Comparison of ENCODE assay signal across 7 cellular contexts in genomic region chr17:44014437-44015172, GRCh38. TPM values are rescaled to one million over a fixed set of nuclear protein-coding genes. Genes with fewer than 3 reads are reported as not detected.
A peak's percentile ranks its signal among the peaks of the same experiment; 100 is the strongest.
DNase-seq lines count a peak whose midpoint lies in the region; ATAC-seq and TF ChIP-seq lines count a peak whose summit lies in the region.

TMEM101 (minus strand) TSS chr17:44014963; CDS start chr17:44014952, 11 bp downstream.

- H3K4me3 ChIP-seq in iPS-18c (ENCODE audit: insufficient read depth, low read depth, low read length) (peak within 1 kb of the TSS; percentile 82), skeletal muscle satellite cell (ENCODE audit: low read length) (peak within 1 kb of the TSS; percentile 89)

- TF ChIP-seq CTCF in VCaP (conservative IDR thresholded peaks at IDR 0.05): no peak

- H3K27ac ChIP-seq in VCaP: peak within 1 kb of the TSS; percentile 95

- no peaks in the 10 kb centered on the region for H3K27me3 ChIP-seq in skeletal muscle satellite cell (ENCODE audit: control insufficient read depth, insufficient read depth, low read length)

- ATAC-seq in GM18517 (IDR thresholded peaks at IDR 0.05; ENCODE audit: unreplicated experiment) (peak; percentile 78), HG03060 (IDR thresholded peaks at IDR 0.05; ENCODE audit: low read depth, unreplicated experiment) (peak; percentile 57)

- peaks cover 8% of the 10 kb centered on the region for H3K4me1 ChIP-seq in skeletal muscle satellite cell (ENCODE audit: control insufficient read depth, insufficient read depth, low read length)

- DNase-seq in NCI-H2171 treated with DMSO at 0.1 percent for 48 hours (lab: John Stamatoyannopoulos, UW): peak; percentile 90
- DNase-seq in T47D (ENCODE audit: low read depth in 1 of 2, low spot score in 1 of 2): peak; percentile 89 to 94

- peak within 1 kb of the TSS; percentile 91 for H3K9ac ChIP-seq in skeletal muscle satellite cell (ENCODE audit: low read depth, low read length)

- peak within 1 kb of the TSS; percentile 86 for H3K4me2 ChIP-seq in skeletal muscle satellite cell (ENCODE audit: low read length)

- H3K9me3 ChIP-seq in iPS-18c (ENCODE audit: control insufficient read depth, insufficient read depth, low read length): no peaks in the 10 kb centered on the region
- no peaks in the 10 kb centered on the region for H3K9me3 ChIP-seq in skeletal muscle satellite cell (replicated peaks; ENCODE audit: low read length)

- H3K36me3 ChIP-seq in skeletal muscle satellite cell (ENCODE audit: insufficient read depth, low read length): peaks cover 16% of the 10 kb centered on the region

- in situ Hi-C loops in T47D (cut with HindIII; ENCODE audit: low pct_unique_long_range_greater_than_20kb, low sequenced_read_pairs): no loop called here

RNA-seq across cellular contexts. Expression of gene TMEM101, which starts in this region (rescaled TPM):
- total RNA-seq in skeletal muscle satellite cell (2012; rRNA removed): 33.9 and 39.8 TPM in 2 replicates

Comparison
In these comparisons a context has a peak if more than half of its experiments do, and no peak if none do; other contexts are left out.
1. Peak in every context shown above with its lines: DNase-seq, ATAC-seq, H3K4me3 ChIP-seq and H3K27ac ChIP-seq.